Comparison of ENCODE assay signal across 20 cellular contexts in the genomic region with DNA sequence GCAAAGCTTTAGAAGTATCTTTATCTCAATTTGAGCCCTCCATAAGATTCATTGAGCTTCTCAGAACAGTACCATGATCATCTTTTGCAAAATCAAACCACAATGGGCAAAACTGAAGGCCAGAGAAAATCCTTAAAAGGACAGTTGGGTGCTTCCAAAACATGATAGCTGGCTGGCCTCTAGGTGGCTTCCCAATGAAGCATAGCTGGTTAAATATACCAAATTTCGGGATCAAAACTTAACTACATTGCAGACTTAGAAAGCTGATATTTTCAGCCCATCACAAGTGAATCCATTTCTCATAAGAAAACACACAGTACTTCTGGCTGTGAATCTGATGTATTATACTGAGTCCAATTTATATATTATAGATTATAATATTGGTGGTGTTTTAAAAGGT. TPM values are rescaled to one million over a fixed set of nuclear protein-coding genes. Genes with fewer than 3 reads are reported as not detected.
DNase-seq lines count a peak whose midpoint lies in the region; ATAC-seq, FAIRE-seq and TF ChIP-seq lines count a peak whose summit lies in the region.
"Had no signal": no experiment of that assay in that cellular context is flagged by ENCODE, and none has a peak within 500 bp of the region (broad histone marks: within the 10 kb centered on the region; RNA-seq: fewer than 3 reads in every experiment).

No MANE protein-coding gene starts in this region.

- H3K27me3 ChIP-seq in mammary epithelial cell (ENCODE audit: insufficient read depth, low read length) (no peaks in the 10 kb centered on the region), MG63 (no peaks in the 10 kb centered on the region)
- H3K27me3 ChIP-seq: cardiac muscle cell, transverse colon had no signal

- no peaks in the 10 kb centered on the region for H3K4me1 Mint-ChIP-seq in MCF 10A (ENCODE audit: insufficient read depth, unreplicated experiment)
- H3K4me1 Mint-ChIP-seq in activated naive CD4-positive, alpha-beta T cell treated with anti-CD3 and anti-CD28 coated beads, Interleukin-2, amount 10 ng/mL, durations not matched to agents 7 days and 5 days, result no peaks in the 10 kb centered on the region
- no peaks in the 10 kb centered on the region for H3K4me1 Mint-ChIP-seq in effector memory CD8-positive, alpha-beta T cell (ENCODE audit: low read depth in 2 of 2)
- H3K4me1 Mint-ChIP-seq: activated naive CD4-positive, alpha-beta T cell treated with anti-CD3 and anti-CD28 coated beads, Interleukin-2, amount 50 U/mL, for 24 hours; mesothelial cell of epicardium had no signal

- H3K27ac ChIP-seq in mammary epithelial cell (ENCODE audit: insufficient read depth, low read depth, low read length), result no peak overlapping the region
- H3K27ac ChIP-seq: cardiac muscle cell, transverse colon had no signal

- no TSS peak for BruUV-seq in mammary epithelial cell (replicated peaks; lab: Mats Ljungman, UMichigan)
- no TSS peak for BruUV-seq in MCF 10A (replicated peaks; lab: Mats Ljungman, UMichigan)

- intact Hi-C loops in mammary epithelial cell (cut with micrococcal nuclease), result no loop called here
- intact Hi-C loops in MCF 10A (cut with micrococcal nuclease), result no loop called here

- POLR2A ChIA-PET in MCF 10A (lab: Yijun Ruan, JAX), result interaction anchor here (0.7 kb wide), 1 partner anchor 74 kb away, joined by 3 read pairs; no protein-coding TSS in a partner anchor

- H3K9ac ChIP-seq in mammary epithelial cell (ENCODE audit: insufficient read depth, low read length), result no peak overlapping the region

- H3K9me3 Mint-ChIP-seq in MCF 10A (ENCODE audit: unreplicated experiment), result no peaks in the 10 kb centered on the region
- no peaks in the 10 kb centered on the region for H3K9me3 Mint-ChIP-seq in activated naive CD4-positive, alpha-beta T cell treated with anti-CD3 and anti-CD28 coated beads, Interleukin-2, amount 10 ng/mL, durations not matched to agents 7 days and 5 days
- peaks cover 0 to 3% of the 10 kb centered on the region in 2 donors for H3K9me3 Mint-ChIP-seq in effector memory CD8-positive, alpha-beta T cell
- H3K9me3 Mint-ChIP-seq: activated naive CD4-positive, alpha-beta T cell treated with anti-CD3 and anti-CD28 coated beads, Interleukin-2, amount 50 U/mL, for 24 hours; mesothelial cell of epicardium had no signal

- no peaks in the 10 kb centered on the region for H3K4me1 ChIP-seq in mammary epithelial cell (ENCODE audit: insufficient read depth, low read length)

- H3K36me3 ChIP-seq in mammary epithelial cell (ENCODE audit: insufficient read depth, low read length) (no peaks in the 10 kb centered on the region), MG63 (no peaks in the 10 kb centered on the region)
- H3K36me3 ChIP-seq: cardiac muscle cell, transverse colon had no signal

- no peak for ATAC-seq in effector memory CD8-positive, alpha-beta T cell (replicated peaks)

- dilution Hi-C loops in mammary epithelial cell (cut with HindIII; ENCODE audit: low sequenced_read_pairs), result no loop called here

- in situ Hi-C loops in mammary epithelial cell (cut with MboI; ENCODE audit: low sequenced_read_pairs in 2 of 2), result no loop called here

- 100% methylated on average over 1 of the region's 1 CpG for WGBS in mammary epithelial cell (ENCODE audit: low coverage, missing lambda C conversion rate)

- H3K4me3 Mint-ChIP-seq in MCF 10A (ENCODE audit: unreplicated experiment), result no peak overlapping the region
- no peak overlapping the region for H3K4me3 Mint-ChIP-seq in activated naive CD4-positive, alpha-beta T cell treated with anti-CD3 and anti-CD28 coated beads, Interleukin-2, amount 10 ng/mL, durations not matched to agents 7 days and 5 days
- H3K4me3 Mint-ChIP-seq in effector memory CD8-positive, alpha-beta T cell, result no peak overlapping the region
- H3K4me3 Mint-ChIP-seq: activated naive CD4-positive, alpha-beta T cell treated with anti-CD3 and anti-CD28 coated beads, Interleukin-2, amount 50 U/mL, for 24 hours; mesothelial cell of epicardium had no signal

- H3K27me3 Mint-ChIP-seq in MCF 10A (ENCODE audit: insufficient read depth, unreplicated experiment), result no peaks in the 10 kb centered on the region
- H3K27me3 Mint-ChIP-seq in activated naive CD4-positive, alpha-beta T cell treated with anti-CD3 and anti-CD28 coated beads, Interleukin-2, amount 10 ng/mL, durations not matched to agents 7 days and 5 days, result no peaks in the 10 kb centered on the region
- no peaks in the 10 kb centered on the region for H3K27me3 Mint-ChIP-seq in effector memory CD8-positive, alpha-beta T cell
- H3K27me3 Mint-ChIP-seq: activated naive CD4-positive, alpha-beta T cell treated with anti-CD3 and anti-CD28 coated beads, Interleukin-2, amount 50 U/mL, for 24 hours had no signal

- peak; percentile 40 for TF ChIP-seq CTCF in mammary epithelial cell (conservative IDR thresholded peaks at IDR 0.05 in 1 of 2, IDR thresholded peaks at IDR 0.05 in 1 of 2; ENCODE audit: extremely low read depth in 1 of 2, insufficient read depth in 1 of 2, low read depth in 1 of 2, low read length in 2 of 2)
- TF ChIP-seq CTCF in MCF 10A (IDR thresholded peaks at IDR 0.05; ENCODE audit: unreplicated experiment), result no peak
- TF ChIP-seq CTCF in fibroblast of villous mesenchyme (IDR thresholded peaks at IDR 0.05; ENCODE audit: insufficient read depth, low read depth, low read length), result peak; percentile 22

- H3K9me3 ChIP-seq in mammary epithelial cell (replicated peaks; ENCODE audit: insufficient read depth, low read length) (no peaks in the 10 kb centered on the region), MG63 (no peaks in the 10 kb centered on the region)
- H3K9me3 ChIP-seq: transverse colon had no signal

- H3K27ac Mint-ChIP-seq in MCF 10A (ENCODE audit: low read depth, unreplicated experiment), result no peak overlapping the region
- no peak overlapping the region for H3K27ac Mint-ChIP-seq in activated naive CD4-positive, alpha-beta T cell treated with anti-CD3 and anti-CD28 coated beads, Interleukin-2, amount 10 ng/mL, durations not matched to agents 7 days and 5 days
- H3K27ac Mint-ChIP-seq in effector memory CD8-positive, alpha-beta T cell, result no peak overlapping the region
- H3K27ac Mint-ChIP-seq: activated naive CD4-positive, alpha-beta T cell treated with anti-CD3 and anti-CD28 coated beads, Interleukin-2, amount 50 U/mL, for 24 hours; mesothelial cell of epicardium had no signal

- H3K4me2 ChIP-seq in mammary epithelial cell (ENCODE audit: insufficient read depth, low read depth, low read length), result no peak overlapping the region

- H3K4me3 ChIP-seq in mammary epithelial cell (replicated peaks in 1 of 3; ENCODE audit: insufficient read depth in 1 of 3, low read depth in 2 of 3, low read length in 3 of 3) (no peak overlapping the region), fibroblast of villous mesenchyme (ENCODE audit: low read depth, low read length) (no peak overlapping the region), MG63 (no peak overlapping the region)
- H3K4me3 ChIP-seq: cardiac muscle cell, transverse colon had no signal

- H3K79me2 ChIP-seq in mammary epithelial cell (ENCODE audit: insufficient read depth, low read length), result no peaks in the 10 kb centered on the region

- FAIRE-seq in urothelium cell line (lab: Jason Lieb, UNC), result no peak
- FAIRE-seq: islet of Langerhans had no signal

- DNase-seq in mammary epithelial cell (no peak), MCF 10A (ENCODE audit: unreplicated experiment) (no peak), RKO (ENCODE audit: low spot score) (peak; percentile 18), fibroblast of villous mesenchyme (ENCODE audit: low read depth) (no peak), urothelium cell line (ENCODE audit: low spot score) (peak; percentile 6), MG63 (no peak)
- no peak for DNase-seq in activated naive CD4-positive, alpha-beta T cell treated with anti-CD3 and anti-CD28 coated beads, Interleukin-2, amount 10 ng/mL, durations not matched to agents 7 days and 5 days
- DNase-seq in effector memory CD8-positive, alpha-beta T cell, result no peak
- DNase-seq: ACHN; activated CD4-positive, alpha-beta T cell treated with anti-CD3 and anti-CD28 coated beads for 48 hours; head of caudate nucleus; NCI-H1092 treated with DMSO at 0.1 percent for 48 hours; NK-92 treated with Interleukin-12 subunit alpha and Interleukin-12 subunit beta, amount 100 ng/mL, for 24 hours; SHP77 treated with DMSO at 0.1 percent for 48 hours; stimulated activated CD4-positive, alpha-beta T cell treated with anti-CD3 and anti-CD28 coated beads, Interleukin-4, amount 100 ng/mL, for 4 hours; transverse colon had no signal

- no peak overlapping the region for H2AFZ ChIP-seq in mammary epithelial cell (ENCODE audit: low read depth, low read length)

- no peaks in the 10 kb centered on the region for H4K20me1 ChIP-seq in mammary epithelial cell (ENCODE audit: insufficient read depth, low read length)

- CTCF ChIA-PET in mammary epithelial cell (lab: Charles Lee; ENCODE audit: low non-redundant PET), result interaction anchor here (0.6 kb wide), 2 partner anchors 74 to 739 kb away, joined by 6 read pairs; no protein-coding TSS in a partner anchor
- CTCF ChIA-PET in MCF 10A (lab: Yijun Ruan, JAX), result interaction anchor here (0.6 to 3.5 kb wide), 6 partner anchors 9 to 209 kb away, joined by 3 to 28 read pairs (median 4); no protein-coding TSS in a partner anchor
- CTCF ChIA-PET in activated naive CD4-positive, alpha-beta T cell treated with anti-CD3 and anti-CD28 coated beads, Interleukin-2, amount 10 ng/mL, durations not matched to agents 7 days and 5 days (lab: Charles Lee), result no interaction called here

- no peaks in the 10 kb centered on the region for H3K36me3 Mint-ChIP-seq in MCF 10A (ENCODE audit: insufficient read depth, unreplicated experiment)
- no peaks in the 10 kb centered on the region for H3K36me3 Mint-ChIP-seq in activated naive CD4-positive, alpha-beta T cell treated with anti-CD3 and anti-CD28 coated beads, Interleukin-2, amount 10 ng/mL, durations not matched to agents 7 days and 5 days
- H3K36me3 Mint-ChIP-seq in effector memory CD8-positive, alpha-beta T cell (ENCODE audit: insufficient read depth), result no peaks in the 10 kb centered on the region
- H3K36me3 Mint-ChIP-seq: activated naive CD4-positive, alpha-beta T cell treated with anti-CD3 and anti-CD28 coated beads, Interleukin-2, amount 50 U/mL, for 24 hours; mesothelial cell of epicardium had no signal

RNA-seq across cellular contexts. Expression of gene PIK3C2G, which starts 15.3 kb away (rescaled TPM):
- total RNA-seq in mammary epithelial cell (10 to 100 TPM in 1 of 2 donors, 1 to 10 TPM in 1; 8.6 to 18.2 TPM), MCF 10A (2022) (10.6 and 15.0 TPM in 2 replicates), fibroblast of villous mesenchyme (not detected in 2 replicates)
- 1.9 TPM for polyA plus RNA-seq in mammary epithelial cell
- 4.8 TPM for polyA minus RNA-seq in mammary epithelial cell
- not detected in 2 replicates for total RNA-seq in MG63 (2014; rRNA removed; shearing (Covaris generic); ENCODE audit: low replicate concordance)
- total RNA-seq: cardiac muscle cell had no signal
- polyA plus RNA-seq: cardiac muscle cell had no signal

Comparison
In these comparisons a context has a peak if more than half of its experiments do, and no peak if none do; other contexts are left out.
1. DNase-seq: peak in RKO (single experiment) and urothelium cell line (single experiment); none in mammary epithelial cell (single experiment), MCF 10A (single experiment), fibroblast of villous mesenchyme (single experiment), activated naive CD4-positive, alpha-beta T cell treated with anti-CD3 and anti-CD28 coated beads, Interleukin-2, amount 10 ng/mL, durations not matched to agents 7 days and 5 days (single experiment), MG63 (single experiment) and effector memory CD8-positive, alpha-beta T cell (0 of 3).